24 cellular contexts compared by ENCODE assay signal in genomic region chr2:100954044-100954420, GRCh38.
"Had no signal": no experiment of that assay in that cellular context is flagged by ENCODE, and none has a peak within 500 bp of the region (broad histone marks: within the 10 kb centered on the region; RNA-seq: fewer than 3 reads in every experiment).

No MANE protein-coding gene starts in this region.

- H3K4me1 ChIP-seq: prostate gland had no signal

- H3K4me3 Mint-ChIP-seq: activated CD4-positive, alpha-beta memory T cell treated with anti-CD3 and anti-CD28 coated beads for 36 hours; activated naive CD4-positive, alpha-beta T cell treated with anti-CD3 and anti-CD28 coated beads, Interleukin-2, amount 10 ng/mL, durations not matched to agents 7 days and 5 days; brain; dendritic cell treated with granulocyte-macrophage colony-stimulating factor and Interleukin-4, amounts not matched to agents 40 ng/mL and 50 ng/mL, for 4 days; naive thymus-derived CD4-positive, alpha-beta T cell; T-cell; T-helper 2 cell treated with Interferon-gamma antibody and Interleukin-4, amounts not matched to agents 5 μg/mL and 100 μg/mL, for 36 hours had no signal

- DNase-seq: activated CD4-positive, alpha-beta T cell treated with anti-CD3 and anti-CD28 coated beads for 1 hour; activated T-cell treated with anti-CD3 and anti-CD28 coated beads, Interleukin-2, amount 50 U/mL, for 1 hour; anterior cingulate cortex; caudate nucleus; effector CD4-positive, alpha-beta T cell; erythroblast; foreskin fibroblast; heart right ventricle; kidney glomerular epithelial cell; left lung; stimulated activated CD4-positive, alpha-beta T cell treated with anti-CD3 and anti-CD28 coated beads, Interleukin-4, amount 100 ng/mL, for 24 hours; stimulated activated naive CD4-positive, alpha-beta T cell treated with Interleukin-2 at 50 U/mL for 16 hours; WERI-Rb-1 had no signal

- H3K27me3 Mint-ChIP-seq: brain had no signal

- H3K36me3 ChIP-seq: left lung, prostate gland, WERI-Rb-1 had no signal

- H3K36me3 Mint-ChIP-seq: activated CD4-positive, alpha-beta memory T cell treated with anti-CD3 and anti-CD28 coated beads for 36 hours; T-cell had no signal

- H3K9me3 ChIP-seq: heart right ventricle, left lung, prostate gland, tibial artery had no signal

- H3K27me3 ChIP-seq: heart right ventricle, left lung, tibial artery had no signal

- H3K27ac Mint-ChIP-seq: activated CD4-positive, alpha-beta memory T cell treated with anti-CD3 and anti-CD28 coated beads for 36 hours; activated T-helper 2 cell treated with anti-CD3 and anti-CD28 coated beads, Interferon-gamma antibody, Interleukin-2, Interleukin-4, amounts not matched to agents 10 μg/mL and 5 μg/mL and 100 μg/mL, durations not matched to agents 14 hours and 24 hours and 36 hours; brain; dendritic cell treated with granulocyte-macrophage colony-stimulating factor and Interleukin-4, amounts not matched to agents 40 ng/mL and 50 ng/mL, for 4 days; T-cell; T-helper 2 cell treated with Interferon-gamma antibody and Interleukin-4, amounts not matched to agents 5 μg/mL and 100 μg/mL, for 36 hours had no signal

- H3K4me3 ChIP-seq: heart right ventricle, left lung, lung, prostate gland, tibial artery had no signal

- H3K27ac ChIP-seq: heart right ventricle, left lung, prostate gland, tibial artery, WERI-Rb-1 had no signal

- H3K9me3 Mint-ChIP-seq: activated CD4-positive, alpha-beta memory T cell treated with anti-CD3 and anti-CD28 coated beads for 36 hours; activated naive CD4-positive, alpha-beta T cell treated with anti-CD3 and anti-CD28 coated beads, Interleukin-2, amount 10 ng/mL, durations not matched to agents 7 days and 5 days; activated T-helper 2 cell treated with anti-CD3 and anti-CD28 coated beads, Interferon-gamma antibody, Interleukin-2, Interleukin-4, amounts not matched to agents 10 μg/mL and 5 μg/mL and 100 μg/mL, durations not matched to agents 14 hours and 24 hours and 36 hours; dendritic cell treated with granulocyte-macrophage colony-stimulating factor and Interleukin-4, amounts not matched to agents 40 ng/mL and 50 ng/mL, for 4 days; T-cell; T-helper 2 cell treated with Interferon-gamma antibody and Interleukin-4, amounts not matched to agents 5 μg/mL and 100 μg/mL, for 36 hours had no signal
